In the genomic region with DNA sequence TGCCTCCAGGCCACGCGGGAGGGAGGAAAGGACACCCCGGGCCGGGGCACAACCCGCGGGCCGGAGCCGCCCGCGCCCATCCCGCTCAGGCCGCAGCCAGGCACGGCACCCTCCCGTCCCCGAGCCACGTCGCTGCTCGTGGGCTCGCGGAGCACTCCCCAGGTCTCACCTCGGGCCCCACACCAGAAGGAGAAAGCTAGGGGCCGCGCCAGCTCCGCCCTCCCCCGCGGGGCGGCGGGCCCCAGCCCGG, we compare ENCODE assay signal across 1 cellular context.
TF ChIP-seq lines count a peak whose summit lies in the region.

No MANE protein-coding gene starts in this region.

TF ChIP-seq in HepG2, 621 proteins besides CTCF, POLR2A, EP300 and RAD21 (continued from another document and continues in another):
- TF ChIP-seq, protein P1, sequence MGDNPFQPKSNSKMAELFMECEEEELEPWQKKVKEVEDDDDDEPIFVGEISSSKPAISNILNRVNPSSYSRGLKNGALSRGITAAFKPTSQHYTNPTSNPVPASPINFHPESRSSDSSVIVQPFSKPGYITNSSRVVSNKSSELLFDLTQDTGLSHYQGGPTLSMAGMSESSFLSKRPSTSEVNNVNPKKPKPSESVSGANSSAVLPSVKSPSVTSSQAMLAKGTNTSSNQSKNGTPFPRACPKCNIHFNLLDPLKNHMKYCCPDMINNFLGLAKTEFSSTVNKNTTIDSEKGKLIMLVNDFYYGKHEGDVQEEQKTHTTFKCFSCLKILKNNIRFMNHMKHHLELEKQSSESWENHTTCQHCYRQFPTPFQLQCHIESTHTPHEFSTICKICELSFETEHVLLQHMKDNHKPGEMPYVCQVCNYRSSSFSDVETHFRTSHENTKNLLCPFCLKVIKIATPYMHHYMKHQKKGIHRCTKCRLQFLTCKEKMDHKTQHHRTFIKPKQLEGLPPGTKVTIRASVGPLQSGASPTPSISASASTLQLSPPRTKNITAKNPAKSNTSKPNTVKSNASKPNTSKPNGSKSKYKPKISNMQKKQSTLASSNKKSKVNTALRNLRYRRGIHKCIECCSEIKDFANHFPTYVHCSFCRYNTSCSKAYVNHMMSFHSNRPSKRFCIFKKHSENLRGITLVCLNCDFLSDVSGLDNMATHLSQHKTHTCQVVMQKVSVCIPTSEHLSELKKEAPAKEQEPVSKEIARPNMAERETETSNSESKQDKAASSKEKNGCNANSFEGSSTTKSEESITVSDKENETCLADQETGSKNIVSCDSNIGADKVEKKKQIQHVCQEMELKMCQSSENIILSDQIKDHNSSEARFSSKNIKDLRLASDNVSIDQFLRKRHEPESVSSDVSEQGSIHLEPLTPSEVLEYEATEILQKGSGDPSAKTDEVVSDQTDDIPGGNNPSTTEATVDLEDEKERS (CRISPR knock-in tag; IDR thresholded peaks at IDR 0.05), result no peak
- TF ChIP-seq ZNF33A (CRISPR knock-in tag; IDR thresholded peaks at IDR 0.05; ENCODE audit: borderline replicate concordance), result no peak
- TF ChIP-seq ZNF383 (CRISPR knock-in tag; IDR thresholded peaks at IDR 0.05; ENCODE audit: borderline replicate concordance), result 0 out of 2 replicates have a peak, but pooled peaks have one; percentile 85
- no peak for TF ChIP-seq NR2F6 (IDR thresholded peaks at IDR 0.05)
- no peak for TF ChIP-seq NR2F6 (CRISPR knock-in tag; IDR thresholded peaks at IDR 0.05)
- TF ChIP-seq ZNF775 (CRISPR knock-in tag; IDR thresholded peaks at IDR 0.05; ENCODE audit: borderline replicate concordance), result no peak; the same call in 1 of the 2 replicates
- TF ChIP-seq, protein P2, sequence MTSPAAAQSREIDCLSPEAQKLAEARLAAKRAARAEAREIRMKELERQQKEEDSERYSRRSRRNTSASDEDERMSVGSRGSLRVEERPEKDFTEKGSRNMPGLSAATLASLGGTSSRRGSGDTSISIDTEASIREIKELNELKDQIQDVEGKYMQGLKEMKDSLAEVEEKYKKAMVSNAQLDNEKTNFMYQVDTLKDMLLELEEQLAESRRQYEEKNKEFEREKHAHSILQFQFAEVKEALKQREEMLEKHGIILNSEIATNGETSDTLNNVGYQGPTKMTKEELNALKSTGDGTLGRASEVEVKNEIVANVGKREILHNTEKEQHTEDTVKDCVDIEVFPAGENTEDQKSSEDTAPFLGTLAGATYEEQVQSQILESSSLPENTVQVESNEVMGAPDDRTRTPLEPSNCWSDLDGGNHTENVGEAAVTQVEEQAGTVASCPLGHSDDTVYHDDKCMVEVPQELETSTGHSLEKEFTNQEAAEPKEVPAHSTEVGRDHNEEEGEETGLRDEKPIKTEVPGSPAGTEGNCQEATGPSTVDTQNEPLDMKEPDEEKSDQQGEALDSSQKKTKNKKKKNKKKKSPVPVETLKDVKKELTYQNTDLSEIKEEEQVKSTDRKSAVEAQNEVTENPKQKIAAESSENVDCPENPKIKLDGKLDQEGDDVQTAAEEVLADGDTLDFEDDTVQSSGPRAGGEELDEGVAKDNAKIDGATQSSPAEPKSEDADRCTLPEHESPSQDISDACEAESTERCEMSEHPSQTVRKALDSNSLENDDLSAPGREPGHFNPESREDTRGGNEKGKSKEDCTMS (CRISPR knock-in tag; conservative IDR thresholded peaks at IDR 0.05), result no peak
- peak; percentile 82; the same call in 1 of the 2 replicates for TF ChIP-seq ZSCAN12 (CRISPR knock-in tag; IDR thresholded peaks at IDR 0.05)
- TF ChIP-seq, protein P3, sequence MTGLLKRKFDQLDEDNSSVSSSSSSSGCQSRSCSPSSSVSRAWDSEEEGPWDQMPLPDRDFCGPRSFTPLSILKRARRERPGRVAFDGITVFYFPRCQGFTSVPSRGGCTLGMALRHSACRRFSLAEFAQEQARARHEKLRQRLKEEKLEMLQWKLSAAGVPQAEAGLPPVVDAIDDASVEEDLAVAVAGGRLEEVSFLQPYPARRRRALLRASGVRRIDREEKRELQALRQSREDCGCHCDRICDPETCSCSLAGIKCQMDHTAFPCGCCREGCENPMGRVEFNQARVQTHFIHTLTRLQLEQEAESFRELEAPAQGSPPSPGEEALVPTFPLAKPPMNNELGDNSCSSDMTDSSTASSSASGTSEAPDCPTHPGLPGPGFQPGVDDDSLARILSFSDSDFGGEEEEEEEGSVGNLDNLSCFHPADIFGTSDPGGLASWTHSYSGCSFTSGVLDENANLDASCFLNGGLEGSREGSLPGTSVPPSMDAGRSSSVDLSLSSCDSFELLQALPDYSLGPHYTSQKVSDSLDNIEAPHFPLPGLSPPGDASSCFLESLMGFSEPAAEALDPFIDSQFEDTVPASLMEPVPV (CRISPR knock-in tag; IDR thresholded peaks at IDR 0.05), result no peak
- TF ChIP-seq MXD4 (CRISPR knock-in tag; IDR thresholded peaks at IDR 0.05), result 0 out of 2 replicates have a peak, but pooled peaks have one; percentile 35
- TF ChIP-seq ZBTB8A (CRISPR knock-in tag; IDR thresholded peaks at IDR 0.05; ENCODE audit: borderline replicate concordance, low read depth), result peak; percentile 97; the same call in 1 of the 2 replicates
- peak; percentile 64; the same call in 1 of the 2 replicates for TF ChIP-seq ZNF34 (CRISPR knock-in tag; IDR thresholded peaks at IDR 0.05; ENCODE audit: borderline replicate concordance)
- no peak for TF ChIP-seq JUNB (CRISPR knock-in tag; IDR thresholded peaks at IDR 0.05; ENCODE audit: borderline replicate concordance)
- no peak for TF ChIP-seq MED13 (CRISPR knock-in tag; IDR thresholded peaks at IDR 0.05)
- TF ChIP-seq, protein P4, sequence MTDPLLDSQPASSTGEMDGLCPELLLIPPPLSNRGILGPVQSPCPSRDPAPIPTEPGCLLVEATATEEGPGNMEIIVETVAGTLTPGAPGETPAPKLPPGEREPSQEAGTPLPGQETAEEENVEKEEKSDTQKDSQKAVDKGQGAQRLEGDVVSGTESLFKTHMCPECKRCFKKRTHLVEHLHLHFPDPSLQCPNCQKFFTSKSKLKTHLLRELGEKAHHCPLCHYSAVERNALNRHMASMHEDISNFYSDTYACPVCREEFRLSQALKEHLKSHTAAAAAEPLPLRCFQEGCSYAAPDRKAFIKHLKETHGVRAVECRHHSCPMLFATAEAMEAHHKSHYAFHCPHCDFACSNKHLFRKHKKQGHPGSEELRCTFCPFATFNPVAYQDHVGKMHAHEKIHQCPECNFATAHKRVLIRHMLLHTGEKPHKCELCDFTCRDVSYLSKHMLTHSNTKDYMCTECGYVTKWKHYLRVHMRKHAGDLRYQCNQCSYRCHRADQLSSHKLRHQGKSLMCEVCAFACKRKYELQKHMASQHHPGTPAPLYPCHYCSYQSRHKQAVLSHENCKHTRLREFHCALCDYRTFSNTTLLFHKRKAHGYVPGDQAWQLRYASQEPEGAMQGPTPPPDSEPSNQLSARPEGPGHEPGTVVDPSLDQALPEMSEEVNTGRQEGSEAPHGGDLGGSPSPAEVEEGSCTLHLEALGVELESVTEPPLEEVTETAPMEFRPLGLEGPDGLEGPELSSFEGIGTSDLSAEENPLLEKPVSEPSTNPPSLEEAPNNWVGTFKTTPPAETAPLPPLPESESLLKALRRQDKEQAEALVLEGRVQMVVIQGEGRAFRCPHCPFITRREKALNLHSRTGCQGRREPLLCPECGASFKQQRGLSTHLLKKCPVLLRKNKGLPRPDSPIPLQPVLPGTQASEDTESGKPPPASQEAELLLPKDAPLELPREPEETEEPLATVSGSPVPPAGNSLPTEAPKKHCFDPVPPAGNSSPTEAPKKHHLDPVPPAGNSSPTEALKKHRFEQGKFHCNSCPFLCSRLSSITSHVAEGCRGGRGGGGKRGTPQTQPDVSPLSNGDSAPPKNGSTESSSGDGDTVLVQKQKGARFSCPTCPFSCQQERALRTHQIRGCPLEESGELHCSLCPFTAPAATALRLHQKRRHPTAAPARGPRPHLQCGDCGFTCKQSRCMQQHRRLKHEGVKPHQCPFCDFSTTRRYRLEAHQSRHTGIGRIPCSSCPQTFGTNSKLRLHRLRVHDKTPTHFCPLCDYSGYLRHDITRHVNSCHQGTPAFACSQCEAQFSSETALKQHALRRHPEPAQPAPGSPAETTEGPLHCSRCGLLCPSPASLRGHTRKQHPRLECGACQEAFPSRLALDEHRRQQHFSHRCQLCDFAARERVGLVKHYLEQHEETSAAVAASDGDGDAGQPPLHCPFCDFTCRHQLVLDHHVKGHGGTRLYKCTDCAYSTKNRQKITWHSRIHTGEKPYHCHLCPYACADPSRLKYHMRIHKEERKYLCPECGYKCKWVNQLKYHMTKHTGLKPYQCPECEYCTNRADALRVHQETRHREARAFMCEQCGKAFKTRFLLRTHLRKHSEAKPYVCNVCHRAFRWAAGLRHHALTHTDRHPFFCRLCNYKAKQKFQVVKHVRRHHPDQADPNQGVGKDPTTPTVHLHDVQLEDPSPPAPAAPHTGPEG (CRISPR knock-in tag; IDR thresholded peaks at IDR 0.05), result peak; percentile 98
- TF ChIP-seq EZH2 (conservative IDR thresholded peaks at IDR 0.05; ENCODE audit: low read depth, low read length), result no peak
- 0 out of 2 replicates have a peak, but pooled peaks have one; percentile 76 for TF ChIP-seq ZNF614 (CRISPR knock-in tag; IDR thresholded peaks at IDR 0.05; ENCODE audit: borderline replicate concordance)
- TF ChIP-seq TAF15 (IDR thresholded peaks at IDR 0.05; ENCODE audit: low read depth, low read length, poor library complexity, severe bottlenecking), result peak; percentile 78
- TF ChIP-seq, protein P5, sequence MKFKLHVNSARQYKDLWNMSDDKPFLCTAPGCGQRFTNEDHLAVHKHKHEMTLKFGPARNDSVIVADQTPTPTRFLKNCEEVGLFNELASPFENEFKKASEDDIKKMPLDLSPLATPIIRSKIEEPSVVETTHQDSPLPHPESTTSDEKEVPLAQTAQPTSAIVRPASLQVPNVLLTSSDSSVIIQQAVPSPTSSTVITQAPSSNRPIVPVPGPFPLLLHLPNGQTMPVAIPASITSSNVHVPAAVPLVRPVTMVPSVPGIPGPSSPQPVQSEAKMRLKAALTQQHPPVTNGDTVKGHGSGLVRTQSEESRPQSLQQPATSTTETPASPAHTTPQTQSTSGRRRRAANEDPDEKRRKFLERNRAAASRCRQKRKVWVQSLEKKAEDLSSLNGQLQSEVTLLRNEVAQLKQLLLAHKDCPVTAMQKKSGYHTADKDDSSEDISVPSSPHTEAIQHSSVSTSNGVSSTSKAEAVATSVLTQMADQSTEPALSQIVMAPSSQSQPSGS (CRISPR knock-in tag; IDR thresholded peaks at IDR 0.05), result no peak
- TF ChIP-seq PLRG1 (conservative IDR thresholded peaks at IDR 0.05), result no peak
- TF ChIP-seq, protein P6, sequence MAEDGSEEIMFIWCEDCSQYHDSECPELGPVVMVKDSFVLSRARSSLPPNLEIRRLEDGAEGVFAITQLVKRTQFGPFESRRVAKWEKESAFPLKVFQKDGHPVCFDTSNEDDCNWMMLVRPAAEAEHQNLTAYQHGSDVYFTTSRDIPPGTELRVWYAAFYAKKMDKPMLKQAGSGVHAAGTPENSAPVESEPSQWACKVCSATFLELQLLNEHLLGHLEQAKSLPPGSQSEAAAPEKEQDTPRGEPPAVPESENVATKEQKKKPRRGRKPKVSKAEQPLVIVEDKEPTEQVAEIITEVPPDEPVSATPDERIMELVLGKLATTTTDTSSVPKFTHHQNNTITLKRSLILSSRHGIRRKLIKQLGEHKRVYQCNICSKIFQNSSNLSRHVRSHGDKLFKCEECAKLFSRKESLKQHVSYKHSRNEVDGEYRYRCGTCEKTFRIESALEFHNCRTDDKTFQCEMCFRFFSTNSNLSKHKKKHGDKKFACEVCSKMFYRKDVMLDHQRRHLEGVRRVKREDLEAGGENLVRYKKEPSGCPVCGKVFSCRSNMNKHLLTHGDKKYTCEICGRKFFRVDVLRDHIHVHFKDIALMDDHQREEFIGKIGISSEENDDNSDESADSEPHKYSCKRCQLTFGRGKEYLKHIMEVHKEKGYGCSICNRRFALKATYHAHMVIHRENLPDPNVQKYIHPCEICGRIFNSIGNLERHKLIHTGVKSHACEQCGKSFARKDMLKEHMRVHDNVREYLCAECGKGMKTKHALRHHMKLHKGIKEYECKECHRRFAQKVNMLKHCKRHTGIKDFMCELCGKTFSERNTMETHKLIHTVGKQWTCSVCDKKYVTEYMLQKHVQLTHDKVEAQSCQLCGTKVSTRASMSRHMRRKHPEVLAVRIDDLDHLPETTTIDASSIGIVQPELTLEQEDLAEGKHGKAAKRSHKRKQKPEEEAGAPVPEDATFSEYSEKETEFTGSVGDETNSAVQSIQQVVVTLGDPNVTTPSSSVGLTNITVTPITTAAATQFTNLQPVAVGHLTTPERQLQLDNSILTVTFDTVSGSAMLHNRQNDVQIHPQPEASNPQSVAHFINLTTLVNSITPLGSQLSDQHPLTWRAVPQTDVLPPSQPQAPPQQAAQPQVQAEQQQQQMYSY (CRISPR knock-in tag; IDR thresholded peaks at IDR 0.05), result peak; percentile 57; the same call in 1 of the 2 replicates
- TF ChIP-seq ZFY (CRISPR knock-in tag; IDR thresholded peaks at IDR 0.05), result peak; percentile 97
- TF ChIP-seq KLF16 (CRISPR knock-in tag; IDR thresholded peaks at IDR 0.05), result peak in 1 of 2 experiments; percentile 81; a peak in 1 of 4 replicates
- TF ChIP-seq GFI1 (CRISPR knock-in tag; IDR thresholded peaks at IDR 0.05; ENCODE audit: borderline replicate concordance), result no peak
- TF ChIP-seq, protein P7, sequence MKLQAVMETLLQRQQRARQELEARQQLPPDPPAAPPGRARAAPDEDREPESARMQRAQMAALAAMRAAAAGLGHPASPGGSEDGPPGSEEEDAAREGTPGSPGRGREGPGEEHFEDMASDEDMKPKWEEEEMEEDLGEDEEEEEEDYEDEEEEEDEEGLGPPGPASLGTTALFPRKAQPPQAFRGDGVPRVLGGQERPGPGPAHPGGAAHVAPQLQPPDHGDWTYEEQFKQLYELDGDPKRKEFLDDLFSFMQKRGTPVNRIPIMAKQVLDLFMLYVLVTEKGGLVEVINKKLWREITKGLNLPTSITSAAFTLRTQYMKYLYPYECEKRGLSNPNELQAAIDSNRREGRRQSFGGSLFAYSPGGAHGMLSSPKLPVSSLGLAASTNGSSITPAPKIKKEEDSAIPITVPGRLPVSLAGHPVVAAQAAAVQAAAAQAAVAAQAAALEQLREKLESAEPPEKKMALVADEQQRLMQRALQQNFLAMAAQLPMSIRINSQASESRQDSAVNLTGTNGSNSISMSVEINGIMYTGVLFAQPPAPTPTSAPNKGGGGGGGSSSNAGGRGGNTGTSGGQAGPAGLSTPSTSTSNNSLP (IDR thresholded peaks at IDR 0.05; ENCODE audit: low read depth, low read length), result no peak
- TF ChIP-seq ARNT2 (CRISPR knock-in tag; IDR thresholded peaks at IDR 0.05; ENCODE audit: low read depth), result peak; percentile 96
